Comparison of ENCODE assay signal across 8 cellular contexts in the genomic region with DNA sequence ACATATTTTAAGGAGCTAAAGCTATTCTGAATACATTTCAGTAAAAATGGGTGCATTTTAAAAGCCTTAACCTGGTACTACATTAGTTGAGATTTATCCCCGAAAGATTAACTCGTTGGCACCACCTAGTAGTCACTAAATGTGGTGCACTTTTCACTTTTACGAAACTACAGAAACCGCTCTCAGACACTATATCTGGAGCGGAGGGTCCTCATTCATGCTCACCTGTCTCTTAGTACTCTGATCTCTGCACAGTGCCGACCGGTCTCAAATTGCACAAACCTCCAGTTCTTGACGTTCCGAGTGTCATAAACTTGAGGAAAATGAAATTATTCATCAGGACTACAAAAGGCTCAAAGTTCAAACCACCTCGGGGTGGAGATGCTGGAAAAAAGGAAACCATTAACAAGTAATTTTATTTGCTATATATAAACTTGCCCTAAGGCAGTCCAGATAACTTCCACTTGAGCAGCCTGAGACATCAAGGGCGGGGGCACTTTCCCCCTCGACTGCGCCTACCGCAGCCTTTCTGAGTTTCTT. TPM values are rescaled to one million over a fixed set of nuclear protein-coding genes. Genes with fewer than 3 reads are reported as not detected.
DNase-seq lines count a peak whose midpoint lies in the region; ATAC-seq and TF ChIP-seq lines count a peak whose summit lies in the region.

No MANE protein-coding gene starts in this region.

- H3K27me3 Mint-ChIP-seq in activated T-cell treated with anti-CD3 and anti-CD28 coated beads, Interleukin-2, amount 50 U/mL, for 4 hours (ENCODE audit: low read depth): no peaks in the 10 kb centered on the region
- H3K27me3 Mint-ChIP-seq in nephron progenitor cell (ENCODE audit: low read depth, poor library complexity): peaks cover 2% of the 10 kb centered on the region

- peak overlapping the region; percentile 99 for H3K4me3 Mint-ChIP-seq in activated T-cell treated with anti-CD3 and anti-CD28 coated beads, Interleukin-2, amount 50 U/mL, for 4 hours
- peak overlapping the region; percentile 98 for H3K4me3 Mint-ChIP-seq in nephron progenitor cell

- H3K9me3 Mint-ChIP-seq in activated T-cell treated with anti-CD3 and anti-CD28 coated beads, Interleukin-2, amount 50 U/mL, for 4 hours: no peaks in the 10 kb centered on the region
- no peaks in the 10 kb centered on the region for H3K9me3 Mint-ChIP-seq in nephron progenitor cell

- DNase-seq in activated gamma-delta T cell treated with Interleukin-2 at 50 U/mL for 16 hours (peak; percentile 6), activated gamma-delta T cell (lab: John Stamatoyannopoulos, UW) (no peak), NCI-H345 (lab: John Stamatoyannopoulos, UW) (peak; percentile 19), fibroblast of villous mesenchyme (ENCODE audit: low read depth) (peak; percentile 64), nephron progenitor cell (no peak), ureter (ENCODE audit: low spot score) (no peak)
- no peak for DNase-seq in activated T-cell treated with anti-CD3 and anti-CD28 coated beads, Interleukin-2, amount 50 U/mL, for 4 hours

- TF ChIP-seq CTCF in fibroblast of villous mesenchyme (IDR thresholded peaks at IDR 0.05; ENCODE audit: insufficient read depth, low read depth, low read length) (peak; percentile 63), nephron progenitor cell (IDR thresholded peaks at IDR 0.05) (peak; percentile 54)

- peaks cover 20% of the 10 kb centered on the region for H3K4me1 Mint-ChIP-seq in activated T-cell treated with anti-CD3 and anti-CD28 coated beads, Interleukin-2, amount 50 U/mL, for 4 hours (ENCODE audit: low read depth)
- H3K4me1 Mint-ChIP-seq in nephron progenitor cell: peaks cover 14% of the 10 kb centered on the region

- H3K27ac Mint-ChIP-seq in nephron progenitor cell: peak overlapping the region; percentile 99

- H3K4me3 ChIP-seq in fibroblast of villous mesenchyme (ENCODE audit: low read depth, low read length): peak overlapping the region; percentile 97

- peak; percentile 28 for ATAC-seq in HG02798 (IDR thresholded peaks at IDR 0.05; ENCODE audit: poor library complexity, unreplicated experiment)
- ATAC-seq in activated T-cell treated with anti-CD3 and anti-CD28 coated beads, Interleukin-2, amount 50 U/mL, for 4 hours: peak; percentile 38 to 46

- H3K36me3 Mint-ChIP-seq in activated T-cell treated with anti-CD3 and anti-CD28 coated beads, Interleukin-2, amount 50 U/mL, for 4 hours (ENCODE audit: insufficient read depth): peaks cover 13% of the 10 kb centered on the region
- H3K36me3 Mint-ChIP-seq in nephron progenitor cell (ENCODE audit: low read depth): peaks cover 18% of the 10 kb centered on the region

RNA-seq across cellular contexts. Expression of gene LZIC, which starts 0.7 kb away (rescaled TPM):
- 10 to 100 TPM; 31.4 to 35.5 (median 35.5) TPM for total RNA-seq in activated T-cell treated with anti-CD3 and anti-CD28 coated beads, Interleukin-2, amount 50 U/mL, for 4 hours
- total RNA-seq in fibroblast of villous mesenchyme: 28.7 and 37.6 TPM in 2 replicates
- total RNA-seq in ureter: 27.5 TPM

RNA-seq across cellular contexts. Expression of gene NMNAT1, which starts 0.8 kb away (rescaled TPM):
- 1 to 10 TPM; 3.8 to 5.9 (median 4.4) TPM for total RNA-seq in activated T-cell treated with anti-CD3 and anti-CD28 coated beads, Interleukin-2, amount 50 U/mL, for 4 hours
- total RNA-seq in fibroblast of villous mesenchyme (7.1 and 13.8 TPM in 2 replicates), ureter (12.6 TPM)

RNA-seq across cellular contexts. Expression of gene CTNNBIP1, which starts 32.4 kb away (rescaled TPM):
- 1 to 10 TPM; 4.2 to 5.2 (median 4.7) TPM for total RNA-seq in activated T-cell treated with anti-CD3 and anti-CD28 coated beads, Interleukin-2, amount 50 U/mL, for 4 hours
- total RNA-seq in fibroblast of villous mesenchyme (13.4 and 20.3 TPM in 2 replicates), ureter (28.4 TPM)

RNA-seq across cellular contexts. Expression of gene RBP7, which starts 54.6 kb away (rescaled TPM):
- not detected for total RNA-seq in activated T-cell treated with anti-CD3 and anti-CD28 coated beads, Interleukin-2, amount 50 U/mL, for 4 hours
- total RNA-seq in fibroblast of villous mesenchyme (0.43 TPM in 1 of 2 replicates, not detected in the other), ureter (8.5 TPM)

Comparison
In these comparisons a context has a peak if more than half of its experiments do, and no peak if none do; other contexts are left out.
1. DNase-seq: peak in activated gamma-delta T cell treated with Interleukin-2 at 50 U/mL for 16 hours (single experiment), NCI-H345 (single experiment) and fibroblast of villous mesenchyme (single experiment); none in activated gamma-delta T cell (single experiment), activated T-cell treated with anti-CD3 and anti-CD28 coated beads, Interleukin-2, amount 50 U/mL, for 4 hours (single experiment), nephron progenitor cell (single experiment) and ureter (single experiment).